8 cellular contexts compared by ENCODE assay signal in the genomic region with DNA sequence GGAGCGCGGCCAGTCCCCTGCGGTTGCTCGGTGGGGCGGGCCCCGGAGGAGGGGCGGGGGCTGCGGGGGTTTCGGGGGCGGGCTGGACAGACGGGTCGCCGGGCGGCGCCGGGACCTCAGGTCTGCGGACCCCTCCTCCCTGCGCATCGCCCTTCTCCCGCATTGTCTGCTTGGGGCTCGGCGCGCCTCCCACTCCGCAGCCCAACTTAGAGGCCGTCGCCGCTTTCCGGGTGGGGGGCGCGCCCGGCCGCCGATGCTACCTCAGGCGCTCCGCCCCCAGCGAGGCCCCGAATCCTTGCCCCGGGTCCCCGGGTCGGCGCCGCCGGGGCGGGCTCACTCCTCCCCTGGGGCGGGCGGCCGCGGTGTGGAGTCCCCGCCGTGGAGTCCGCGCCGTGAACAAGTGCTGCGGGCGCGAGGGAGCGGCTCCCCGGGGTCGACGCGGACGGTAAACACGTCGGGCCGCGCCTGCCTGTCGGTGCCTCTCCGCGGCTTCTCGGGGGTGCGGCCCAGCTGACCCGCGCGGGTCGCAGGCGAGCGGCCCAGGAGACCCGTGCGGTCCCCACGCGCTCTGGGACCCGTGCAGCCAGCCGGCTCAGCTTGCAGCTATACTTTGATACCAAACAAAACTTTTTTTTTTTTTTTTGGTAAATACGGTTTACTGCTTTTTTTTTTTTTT. TPM values are rescaled to one million over a fixed set of nuclear protein-coding genes. Genes with fewer than 3 reads are reported as not detected.
DNase-seq lines count a peak whose midpoint lies in the region; ATAC-seq and TF ChIP-seq lines count a peak whose summit lies in the region.

No MANE protein-coding gene starts in this region.

- ATAC-seq in GM18873 (IDR thresholded peaks at IDR 0.05; ENCODE audit: low FRiP score, unreplicated experiment), result peak; percentile 36
- ATAC-seq in HG03139 (IDR thresholded peaks at IDR 0.05; ENCODE audit: unreplicated experiment), result peak; percentile 32
- ATAC-seq in body of pancreas, result peak; percentile 47

- intact Hi-C loops in body of pancreas (cut with DNase I), result no loop called here

- peak overlapping the region; percentile 60 to 100 for H3K4me3 ChIP-seq in body of pancreas
- H3K4me3 ChIP-seq in kidney epithelial cell (ENCODE audit: low read depth, low read length), result peak overlapping the region; percentile 89

- 0% methylated on average over 29 to 38 of the region's 84 CpGs for WGBS in body of pancreas, 2 donors

- DNase-seq in T-helper 22 cell (ENCODE audit: low read depth) (peak; percentile 63), body of pancreas (peak; percentile 32 to 64 (median 50)), kidney epithelial cell (ENCODE audit: low read depth) (no peak), DMS114 treated with DMSO at 0.1 percent for 48 hours (lab: John Stamatoyannopoulos, UW; ENCODE audit: unreplicated experiment) (no peak)
- peak; percentile 56 for DNase-seq in stimulated activated CD4-positive, alpha-beta T cell treated with anti-CD3 and anti-CD28 coated beads, Interleukin-4, amount 100 ng/mL, for 24 hours

- H3K36me3 ChIP-seq in body of pancreas (replicated peaks in 1 of 2; ENCODE audit: insufficient read depth in 1 of 2, low read depth in 2 of 2) (no peaks in the 10 kb centered on the region), kidney epithelial cell (ENCODE audit: control insufficient read depth, insufficient read depth, low read length) (no peaks in the 10 kb centered on the region)

- H3K27ac ChIP-seq in 22Rv1 (peak overlapping the region; percentile 68), body of pancreas (peak overlapping the region; percentile 73 to 94 (median 91))

- H3K9me3 ChIP-seq in body of pancreas, result no peaks in the 10 kb centered on the region

- H3K27me3 ChIP-seq in body of pancreas, result no peaks in the 10 kb centered on the region
- H3K27me3 ChIP-seq in kidney epithelial cell (ENCODE audit: control insufficient read depth, insufficient read depth, low read length), result no peaks in the 10 kb centered on the region

- TF ChIP-seq CTCF in 22Rv1 (IDR thresholded peaks at IDR 0.05), result no peak
- no peak for TF ChIP-seq CTCF in body of pancreas (IDR thresholded peaks at IDR 0.05)
- TF ChIP-seq CTCF in kidney epithelial cell (IDR thresholded peaks at IDR 0.05; ENCODE audit: insufficient read depth, low read length, poor library complexity, severe bottlenecking), result no peak

- H3K4me1 ChIP-seq in body of pancreas, result peaks cover 25% of the 10 kb centered on the region

- no peak for TF ChIP-seq POLR2A in body of pancreas (IDR thresholded peaks at IDR 0.05)

RNA-seq across cellular contexts. Expression of a gene that starts 0.6 kb away (rescaled TPM):
- total RNA-seq in body of pancreas (100 to 1,000 TPM; 102 to 160 TPM), kidney epithelial cell (47.5 and 54.0 TPM in 2 replicates)

Comparison
In these comparisons a context has a peak if more than half of its experiments do, and no peak if none do; other contexts are left out.
1. DNase-seq: peak in T-helper 22 cell (single experiment), body of pancreas (4 of 4) and stimulated activated CD4-positive, alpha-beta T cell treated with anti-CD3 and anti-CD28 coated beads, Interleukin-4, amount 100 ng/mL, for 24 hours (single experiment); none in kidney epithelial cell (single experiment) and DMS114 treated with DMSO at 0.1 percent for 48 hours (single experiment).
2. Peak in every context shown above with its lines, with median percentiles within 50 percentile points of each other: ATAC-seq.